ENCODE assay signal across 17 cellular contexts in genomic region chr1:51600529-51600928, GRCh38. TPM values are rescaled to one million over a fixed set of nuclear protein-coding genes. Genes with fewer than 3 reads are reported as not detected.
A peak's percentile ranks its signal among the peaks of the same experiment; 100 is the strongest.
DNase-seq lines count a peak whose midpoint lies in the region; ATAC-seq, FAIRE-seq and TF ChIP-seq lines count a peak whose summit lies in the region.
"Had no signal": no experiment of that assay in that cellular context is flagged by ENCODE, and none has a peak within 500 bp of the region (broad histone marks: within the 10 kb centered on the region; RNA-seq: fewer than 3 reads in every experiment).

No MANE protein-coding gene starts in this region.

- H3K27me3 ChIP-seq in left lung, result no peaks in the 10 kb centered on the region

- no peak for TF ChIP-seq POLR2A in GM12891 (IDR thresholded peaks at IDR 0.05; ENCODE audit: low read depth, low read length)

- H3K4me1 ChIP-seq in left lung, result peaks cover 0 to 3% of the 10 kb centered on the region in 2 donors

- DNase-seq in SKM-1 (lab: John Stamatoyannopoulos, UW; ENCODE audit: unreplicated experiment) (peak; percentile 30), SKM-1 treated with dmso at 0.1 percent for 144 hours (lab: John Stamatoyannopoulos, UW; ENCODE audit: unreplicated experiment) (no peak), NOMO-1 treated with dmso at 0.1 percent for 144 hours (lab: John Stamatoyannopoulos, UW; ENCODE audit: unreplicated experiment) (peak; percentile 61), left lung (no peak), GM12891 (ENCODE audit: insufficient read length, low spot score) (no peak), dermis blood vessel endothelial cell (no peak), cerebellar cortex (ENCODE audit: low spot score) (no peak)
- no peak for DNase-seq in stimulated activated CD4-positive, alpha-beta T cell treated with anti-CD3 and anti-CD28 coated beads, Interleukin-2, amount 100 ng/mL, for 24 hours
- DNase-seq: HFFc6, KG1, NCI-H1092, NCI-H1436 treated with DMSO at 0.1 percent for 48 hours, NCI-H2029, NCI-H446 treated with DMSO at 0.1 percent for 48 hours had no signal

- intact Hi-C loops in left lung (cut with DNase I), result no loop called here

- H3K36me3 ChIP-seq in left lung, result no peaks in the 10 kb centered on the region

- TF ChIP-seq CTCF in left lung (IDR thresholded peaks at IDR 0.05), result no peak

- no peaks in the 10 kb centered on the region for H3K9me3 ChIP-seq in left lung

- H3K27ac ChIP-seq in left lung, result no peak overlapping the region

- no peak overlapping the region for H3K4me3 ChIP-seq in left lung

- no peak for FAIRE-seq in GM12891 (lab: Jason Lieb, UNC)
- FAIRE-seq: G401.6, H54, HepG2 had no signal

- ATAC-seq in left lung, result peak; percentile 90
- ATAC-seq: HepG2 had no signal

TF ChIP-seq in GM12891, 5 proteins besides CTCF, POLR2A, EP300 and RAD21:
- TF ChIP-seq POLR2AphosphoS5 (IDR thresholded peaks at IDR 0.05; ENCODE audit: low read depth, low read length) (no peak), TAF1 (IDR thresholded peaks at IDR 0.05; ENCODE audit: low read depth, low read length) (no peak)
TF ChIP-seq in GM12891: peak in this region for 0.

RNA-seq across cellular contexts. Expression of gene OSBPL9, which starts 16.4 kb away (rescaled TPM):
- 10 to 100 TPM; 63.1 to 73.3 TPM for total RNA-seq in left lung
- 79.7 TPM for polyA plus RNA-seq in GM12891 (2012; ENCODE audit: low read depth, missing spikeins)
- 96.1 and 120 TPM in 2 replicates for total RNA-seq in dermis blood vessel endothelial cell

Comparison
In these comparisons a context has a peak if more than half of its experiments do, and no peak if none do; other contexts are left out.
1. DNase-seq: peak in SKM-1 (single experiment) and NOMO-1 treated with dmso at 0.1 percent for 144 hours (single experiment); none in SKM-1 treated with dmso at 0.1 percent for 144 hours (single experiment), left lung (0 of 2), GM12891 (single experiment), dermis blood vessel endothelial cell (single experiment), cerebellar cortex (single experiment) and stimulated activated CD4-positive, alpha-beta T cell treated with anti-CD3 and anti-CD28 coated beads, Interleukin-2, amount 100 ng/mL, for 24 hours (0 of 2).